ENCODE assay signal across 9 cellular contexts in genomic region chr15:95620934-95621579, GRCh38.
A peak's percentile ranks its signal among the peaks of the same experiment; 100 is the strongest.
DNase-seq lines count a peak whose midpoint lies in the region; ATAC-seq and TF ChIP-seq lines count a peak whose summit lies in the region.
"Had no signal": no experiment of that assay in that cellular context is flagged by ENCODE, and none has a peak within 500 bp of the region (broad histone marks: within the 10 kb centered on the region; RNA-seq: fewer than 3 reads in every experiment).

No MANE protein-coding gene starts in this region.

- no peaks in the 10 kb centered on the region for H3K36me3 ChIP-seq in uterus

- no peak overlapping the region for H3K4me3 ChIP-seq in epithelial cell of esophagus (ENCODE audit: low read length)
- no peak overlapping the region for H3K4me3 ChIP-seq in uterus

- H3K27me3 ChIP-seq in uterus = no peaks in the 10 kb centered on the region

- ATAC-seq in HG02798 (IDR thresholded peaks at IDR 0.05; ENCODE audit: poor library complexity, unreplicated experiment) = no peak

- intact Hi-C loops in uterus (cut with DNase I; ENCODE audit: low total_unique reads) = no loop called here

- TF ChIP-seq POLR2A in uterus (IDR thresholded peaks at IDR 0.05) = no peak

- TF ChIP-seq CTCF in epithelial cell of esophagus (IDR thresholded peaks at IDR 0.05; ENCODE audit: insufficient read depth, low read depth, low read length, missing control alignments) = no peak
- TF ChIP-seq CTCF in uterus (IDR thresholded peaks at IDR 0.05) = no peak

- H3K9me3 ChIP-seq in uterus = no peaks in the 10 kb centered on the region

- no peaks in the 10 kb centered on the region for H3K4me1 ChIP-seq in uterus

- H3K27ac ChIP-seq in uterus = peak overlapping the region; percentile 24 to 62

- peak; percentile 18 for DNase-seq in stimulated activated CD4-positive, alpha-beta T cell treated with anti-CD3 and anti-CD28 coated beads, Interleukin-15, amount 100 ng/mL, for 24 hours
- no peak for DNase-seq in stimulated activated CD4-positive, alpha-beta T cell treated with anti-CD3 and anti-CD28 coated beads, Interleukin-4, amount 100 ng/mL, for 1 hour
- DNase-seq in LHCN-M2 (ENCODE audit: low read depth) (peak; percentile 19), epithelial cell of esophagus (ENCODE audit: low read depth) (peak; percentile 9), uterus (no peak), NCI-H187 treated with DMSO at 0.1 percent for 48 hours (lab: John Stamatoyannopoulos, UW) (no peak), islet precursor cell (no peak)
- DNase-seq: SW 1271 had no signal

Comparison
In these comparisons a context has a peak if more than half of its experiments do, and no peak if none do; other contexts are left out.
1. DNase-seq: peak in stimulated activated CD4-positive, alpha-beta T cell treated with anti-CD3 and anti-CD28 coated beads, Interleukin-15, amount 100 ng/mL, for 24 hours (single experiment), LHCN-M2 (single experiment) and epithelial cell of esophagus (single experiment); none in stimulated activated CD4-positive, alpha-beta T cell treated with anti-CD3 and anti-CD28 coated beads, Interleukin-4, amount 100 ng/mL, for 1 hour (single experiment), uterus (0 of 2), NCI-H187 treated with DMSO at 0.1 percent for 48 hours (single experiment) and islet precursor cell (single experiment).